In the genomic region with DNA sequence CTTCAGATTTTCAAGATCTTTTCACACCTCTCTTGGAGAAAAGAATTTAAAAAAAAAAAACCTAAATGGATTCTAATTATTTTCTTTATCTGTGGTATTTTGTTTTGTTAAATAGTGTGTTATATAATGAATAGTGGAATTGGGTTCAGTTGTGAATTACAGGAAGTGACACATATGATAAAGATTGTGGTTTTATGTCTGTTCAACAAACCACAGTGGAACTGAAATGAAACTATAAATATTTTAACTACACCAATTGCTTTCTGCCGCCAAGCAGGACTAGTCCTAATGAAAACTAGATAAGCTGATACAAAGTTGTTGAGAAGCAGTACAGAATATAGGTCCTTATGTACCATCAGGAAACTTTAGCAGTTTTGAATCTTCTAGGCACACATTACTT, we compare ENCODE assay signal across 8 cellular contexts.
DNase-seq lines count a peak whose midpoint lies in the region; TF ChIP-seq lines count a peak whose summit lies in the region.

No MANE protein-coding gene starts in this region.

- H3K36me3 ChIP-seq in breast epithelium: no peaks in the 10 kb centered on the region

- TF ChIP-seq POLR2A in breast epithelium (IDR thresholded peaks at IDR 0.05): no peak

- H3K27me3 ChIP-seq in breast epithelium: no peaks in the 10 kb centered on the region

- intact Hi-C loops in MCF 10A (cut with micrococcal nuclease): no loop called here
- intact Hi-C loops in breast epithelium (cut with DNase I; ENCODE audit: low total_unique reads): no loop called here

- no TSS peak for BruUV-seq in MCF 10A (replicated peaks; lab: Mats Ljungman, UMichigan)

- TF ChIP-seq CTCF in MCF 10A (IDR thresholded peaks at IDR 0.05; ENCODE audit: unreplicated experiment): no peak
- no peak for TF ChIP-seq CTCF in breast epithelium (IDR thresholded peaks at IDR 0.05)
- TF ChIP-seq CTCF in choroid plexus epithelial cell (conservative IDR thresholded peaks at IDR 0.05; ENCODE audit: low read depth, low read length): no peak
- TF ChIP-seq CTCF in coronary artery (IDR thresholded peaks at IDR 0.05): no peak

- no peaks in the 10 kb centered on the region for H3K36me3 Mint-ChIP-seq in MCF 10A (ENCODE audit: insufficient read depth, unreplicated experiment)
- no peaks in the 10 kb centered on the region for H3K36me3 Mint-ChIP-seq in activated CD4-positive, alpha-beta memory T cell treated with anti-CD3 and anti-CD28 coated beads, Interleukin-2, amount 10 ng/mL, durations not matched to agents 7 days and 5 days (ENCODE audit: low read depth)

- DNase-seq in MCF 10A (ENCODE audit: unreplicated experiment): peak; percentile 43
- DNase-seq in breast epithelium (ENCODE audit: low spot score in 2 of 2): no peak
- peak; percentile 61 for DNase-seq in LHCN-M2 (ENCODE audit: low read depth)
- peak; percentile 67 for DNase-seq in choroid plexus epithelial cell (ENCODE audit: low read depth)
- no peak for DNase-seq in NCI-H2081 (lab: John Stamatoyannopoulos, UW)
- no peak for DNase-seq in coronary artery (ENCODE audit: low spot score)
- no peak for DNase-seq in KG1 (lab: John Stamatoyannopoulos, UW)
- DNase-seq in activated CD4-positive, alpha-beta memory T cell treated with anti-CD3 and anti-CD28 coated beads, Interleukin-2, amount 10 ng/mL, durations not matched to agents 7 days and 5 days: no peak

- no peak overlapping the region for H3K27ac ChIP-seq in breast epithelium
- no peak overlapping the region for H3K27ac ChIP-seq in coronary artery

- H3K9me3 Mint-ChIP-seq in MCF 10A (ENCODE audit: unreplicated experiment): no peaks in the 10 kb centered on the region
- H3K9me3 Mint-ChIP-seq in activated CD4-positive, alpha-beta memory T cell treated with anti-CD3 and anti-CD28 coated beads, Interleukin-2, amount 10 ng/mL, durations not matched to agents 7 days and 5 days: no peaks in the 10 kb centered on the region

- no peak overlapping the region for H3K4me3 ChIP-seq in breast epithelium
- H3K4me3 ChIP-seq in choroid plexus epithelial cell (ENCODE audit: low read depth, low read length): no peak overlapping the region
- no peak overlapping the region for H3K4me3 ChIP-seq in coronary artery

- H3K4me3 Mint-ChIP-seq in MCF 10A (ENCODE audit: unreplicated experiment): no peak overlapping the region
- H3K4me3 Mint-ChIP-seq in activated CD4-positive, alpha-beta memory T cell treated with anti-CD3 and anti-CD28 coated beads, Interleukin-2, amount 10 ng/mL, durations not matched to agents 7 days and 5 days: no peak overlapping the region

- POLR2A ChIA-PET in MCF 10A (lab: Yijun Ruan, JAX): interaction anchor here (1.7 kb wide), 1 partner anchor 13 kb away, joined by 4 read pairs; no protein-coding TSS in a partner anchor
- POLR2A ChIA-PET in activated CD4-positive, alpha-beta memory T cell treated with anti-CD3 and anti-CD28 coated beads, Interleukin-2, amount 10 ng/mL, durations not matched to agents 7 days and 5 days (lab: Charles Lee): no interaction called here

- no peaks in the 10 kb centered on the region for H3K9me3 ChIP-seq in breast epithelium

- H3K27me3 Mint-ChIP-seq in MCF 10A (ENCODE audit: insufficient read depth, unreplicated experiment): no peaks in the 10 kb centered on the region
- no peaks in the 10 kb centered on the region for H3K27me3 Mint-ChIP-seq in activated CD4-positive, alpha-beta memory T cell treated with anti-CD3 and anti-CD28 coated beads, Interleukin-2, amount 10 ng/mL, durations not matched to agents 7 days and 5 days

- no peaks in the 10 kb centered on the region for H3K4me1 ChIP-seq in breast epithelium

- CTCF ChIA-PET in MCF 10A (lab: Yijun Ruan, JAX): no interaction called here
- CTCF ChIA-PET in activated CD4-positive, alpha-beta memory T cell treated with anti-CD3 and anti-CD28 coated beads, Interleukin-2, amount 10 ng/mL, durations not matched to agents 7 days and 5 days (lab: Charles Lee): no interaction called here

- H3K4me1 Mint-ChIP-seq in MCF 10A (ENCODE audit: insufficient read depth, unreplicated experiment): no peaks in the 10 kb centered on the region
- H3K4me1 Mint-ChIP-seq in activated CD4-positive, alpha-beta memory T cell treated with anti-CD3 and anti-CD28 coated beads, Interleukin-2, amount 10 ng/mL, durations not matched to agents 7 days and 5 days: no peaks in the 10 kb centered on the region

- no peak overlapping the region for H3K27ac Mint-ChIP-seq in MCF 10A (ENCODE audit: low read depth, unreplicated experiment)
- no peak overlapping the region for H3K27ac Mint-ChIP-seq in activated CD4-positive, alpha-beta memory T cell treated with anti-CD3 and anti-CD28 coated beads, Interleukin-2, amount 10 ng/mL, durations not matched to agents 7 days and 5 days

Comparison
In these comparisons a context has a peak if more than half of its experiments do, and no peak if none do; other contexts are left out.
1. DNase-seq: peak in MCF 10A (single experiment), LHCN-M2 (single experiment) and choroid plexus epithelial cell (single experiment); none in breast epithelium (0 of 2), NCI-H2081 (0 of 2), coronary artery (single experiment), KG1 (single experiment) and activated CD4-positive, alpha-beta memory T cell treated with anti-CD3 and anti-CD28 coated beads, Interleukin-2, amount 10 ng/mL, durations not matched to agents 7 days and 5 days (single experiment).